ENCODE assay signal across 8 cellular contexts in the genomic region with DNA sequence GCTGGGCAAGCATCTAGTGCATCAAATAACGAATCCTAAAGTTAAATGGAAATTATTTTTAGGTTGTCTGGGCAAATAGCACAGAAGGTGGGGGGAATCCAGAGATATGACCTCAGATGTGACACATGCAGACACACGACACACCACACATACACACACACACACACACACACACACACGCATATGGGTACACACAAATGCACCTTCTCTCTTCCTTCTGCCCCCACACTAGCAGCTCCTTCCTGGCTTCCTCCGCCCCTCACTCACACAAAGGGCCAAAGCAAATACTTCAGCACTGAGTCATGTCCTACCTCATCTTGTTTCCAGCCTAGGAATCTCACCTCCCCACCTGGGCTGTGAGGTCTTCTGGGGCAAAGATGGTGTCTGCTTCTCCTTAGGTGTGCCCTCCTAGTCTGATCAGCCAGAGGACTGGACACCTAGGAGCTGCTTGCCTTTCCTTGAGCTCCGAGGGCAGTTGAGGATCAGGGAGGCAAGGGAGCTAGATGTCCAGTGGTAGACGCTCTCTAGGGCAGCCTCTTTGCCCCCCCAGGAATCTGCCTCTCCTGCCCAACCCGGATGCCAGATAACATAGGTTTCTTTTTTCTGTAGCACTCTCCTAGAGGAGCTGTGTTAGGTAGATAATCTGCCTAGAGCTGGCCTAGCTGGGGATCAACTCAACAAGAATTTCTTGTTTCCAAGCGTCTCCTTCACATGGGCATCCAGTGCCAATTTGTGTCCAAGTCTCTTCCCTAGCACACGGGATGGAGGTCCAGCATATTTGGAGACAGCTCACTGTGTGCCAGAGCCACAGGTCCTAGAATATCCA. TPM values are rescaled to one million over a fixed set of nuclear protein-coding genes. Genes with fewer than 3 reads are reported as not detected.
A peak's percentile ranks its signal among the peaks of the same experiment; 100 is the strongest.
DNase-seq lines count a peak whose midpoint lies in the region; ATAC-seq and TF ChIP-seq lines count a peak whose summit lies in the region.

No MANE protein-coding gene starts in this region.

- no peak overlapping the region for H3K4me3 ChIP-seq in kidney epithelial cell (ENCODE audit: low read depth, low read length)

- no peaks in the 10 kb centered on the region for H3K9me3 Mint-ChIP-seq in stimulated activated effector memory CD8-positive, alpha-beta T cell treated with anti-CD3 and anti-CD28 coated beads, Interleukin-12 subunit alpha, Interleukin-12 subunit beta, amount 100 ng/mL, for 72 hours

- no peak for TF ChIP-seq CTCF in kidney epithelial cell (IDR thresholded peaks at IDR 0.05; ENCODE audit: insufficient read depth, low read length, poor library complexity, severe bottlenecking)

- ATAC-seq in stimulated activated effector memory CD8-positive, alpha-beta T cell treated with anti-CD3 and anti-CD28 coated beads, Interleukin-12 subunit alpha, Interleukin-12 subunit beta, amount 100 ng/mL, for 72 hours, result peak; percentile 80
- ATAC-seq in GM19351 (IDR thresholded peaks at IDR 0.05; ENCODE audit: unreplicated experiment), result no peak

- no peak overlapping the region for H3K4me3 Mint-ChIP-seq in stimulated activated effector memory CD8-positive, alpha-beta T cell treated with anti-CD3 and anti-CD28 coated beads, Interleukin-12 subunit alpha, Interleukin-12 subunit beta, amount 100 ng/mL, for 72 hours

- no peaks in the 10 kb centered on the region for H3K27me3 ChIP-seq in kidney epithelial cell (ENCODE audit: control insufficient read depth, insufficient read depth, low read length)

- H3K4me1 Mint-ChIP-seq in stimulated activated effector memory CD8-positive, alpha-beta T cell treated with anti-CD3 and anti-CD28 coated beads, Interleukin-12 subunit alpha, Interleukin-12 subunit beta, amount 100 ng/mL, for 72 hours, result peaks cover 37% of the 10 kb centered on the region

- H3K27ac Mint-ChIP-seq in stimulated activated effector memory CD8-positive, alpha-beta T cell treated with anti-CD3 and anti-CD28 coated beads, Interleukin-12 subunit alpha, Interleukin-12 subunit beta, amount 100 ng/mL, for 72 hours, result peak overlapping the region; percentile 76

- no peaks in the 10 kb centered on the region for H3K36me3 Mint-ChIP-seq in stimulated activated effector memory CD8-positive, alpha-beta T cell treated with anti-CD3 and anti-CD28 coated beads, Interleukin-12 subunit alpha, Interleukin-12 subunit beta, amount 100 ng/mL, for 72 hours

- DNase-seq in LoVo (ENCODE audit: low spot score), result peak; percentile 82
- peak; percentile 38 for DNase-seq in activated T-helper 9 cell treated with anti-CD3 and anti-CD28 coated beads, Interleukin-2, amount 50 U/mL, for 16 hours (ENCODE audit: low read depth)
- DNase-seq in kidney epithelial cell (ENCODE audit: low read depth), result peak; percentile 88
- DNase-seq in stimulated activated effector memory CD8-positive, alpha-beta T cell treated with anti-CD3 and anti-CD28 coated beads, Interleukin-12 subunit alpha, Interleukin-12 subunit beta, amount 100 ng/mL, for 72 hours (ENCODE audit: low spot score in 2 of 2), result no peak
- DNase-seq in NCI-H146 (lab: John Stamatoyannopoulos, UW), result no peak
- no peak for DNase-seq in NCI-H82 treated with DMSO at 0.1 percent for 48 hours (lab: John Stamatoyannopoulos, UW; ENCODE audit: unreplicated experiment)
- DNase-seq in NCI-H2171 treated with DMSO at 0.1 percent for 48 hours (lab: John Stamatoyannopoulos, UW), result no peak

- no peaks in the 10 kb centered on the region for H3K36me3 ChIP-seq in kidney epithelial cell (ENCODE audit: control insufficient read depth, insufficient read depth, low read length)

RNA-seq across cellular contexts. Expression of gene JADE2, which starts 14.3 kb away (rescaled TPM):
- 13.5 and 20.8 TPM in 2 replicates for total RNA-seq in kidney epithelial cell

Comparison
In these comparisons a context has a peak if more than half of its experiments do, and no peak if none do; other contexts are left out.
1. DNase-seq: peak in LoVo (single experiment), activated T-helper 9 cell treated with anti-CD3 and anti-CD28 coated beads, Interleukin-2, amount 50 U/mL, for 16 hours (single experiment) and kidney epithelial cell (single experiment); none in stimulated activated effector memory CD8-positive, alpha-beta T cell treated with anti-CD3 and anti-CD28 coated beads, Interleukin-12 subunit alpha, Interleukin-12 subunit beta, amount 100 ng/mL, for 72 hours (0 of 2), NCI-H146 (single experiment), NCI-H82 treated with DMSO at 0.1 percent for 48 hours (single experiment) and NCI-H2171 treated with DMSO at 0.1 percent for 48 hours (single experiment).